Comparison of ENCODE assay signal across 8 cellular contexts in genomic region chr7:55964261-55964801, GRCh38. TPM values are rescaled to one million over a fixed set of nuclear protein-coding genes. Genes with fewer than 3 reads are reported as not detected.
A peak's percentile ranks its signal among the peaks of the same experiment; 100 is the strongest.
DNase-seq lines count a peak whose midpoint lies in the region; ATAC-seq and TF ChIP-seq lines count a peak whose summit lies in the region.

Gene NIPSNAP2 (plus strand): TSS chr7:55964585. CDS start chr7:55964610, 25 bp downstream.

- no peak within 1 kb of the TSS for H3K23ac ChIP-seq in trophoblast cell (ENCODE audit: low read length)

- H3K27me3 ChIP-seq in SJSA1 (replicated peaks) (no peaks in the 10 kb centered on the region), trophoblast cell (ENCODE audit: insufficient read depth, low read length) (no peaks in the 10 kb centered on the region), upper lobe of left lung (no peaks in the 10 kb centered on the region)

- WGBS in trophoblast cell (ENCODE audit: extremely low coverage, insufficient coverage, insufficient read length), result no CpG with 5 or more reads among the region's 70 CpGs
- WGBS in upper lobe of left lung, 2 donors, result 0% methylated on average over 10 to 43 of the region's 70 CpGs

- H3K79me1 ChIP-seq in trophoblast cell (ENCODE audit: low read length), result peaks cover 8% of the 10 kb centered on the region

- TF ChIP-seq CTCF in upper lobe of left lung (IDR thresholded peaks at IDR 0.05), result peak; percentile 83 to 97 (median 96)

- H4K12ac ChIP-seq in trophoblast cell (ENCODE audit: low read depth, low read length), result peak within 1 kb of the TSS; percentile 92

- peak within 1 kb of the TSS; percentile 90 for H2BK120ac ChIP-seq in trophoblast cell (ENCODE audit: insufficient read depth, low read length, poor library complexity)

- no peak for TF ChIP-seq RAD21 in Ishikawa (IDR thresholded peaks at IDR 0.05; ENCODE audit: low read depth)

- no peaks in the 10 kb centered on the region for H3K27me3 Mint-ChIP-seq in activated naive CD8-positive, alpha-beta T cell

- peak within 1 kb of the TSS; percentile 87 for H3K18ac ChIP-seq in trophoblast cell (ENCODE audit: low read length)

- H3K36me3 ChIP-seq in SJSA1 (peaks cover 11% of the 10 kb centered on the region; the same call in 1 of the 2 replicates), trophoblast cell (ENCODE audit: control insufficient read depth in 1 of 2, insufficient read depth in 2 of 2, low read length in 2 of 2) (peaks cover 0 to 4% of the 10 kb centered on the region in 2 experiments), upper lobe of left lung (peaks cover 0 to 15% (median 3%) of the 10 kb centered on the region in 4 donors)

- H4K91ac ChIP-seq in trophoblast cell (ENCODE audit: low read depth, low read length), result peak within 1 kb of the TSS; percentile 97

- H3K4me2 ChIP-seq in trophoblast cell (ENCODE audit: low read length), result peak within 1 kb of the TSS; percentile 75

- H3K27ac ChIP-seq in SJSA1, result peak within 1 kb of the TSS; percentile 93
- H3K27ac ChIP-seq in trophoblast cell (ENCODE audit: low read depth, low read length), result peak within 1 kb of the TSS; percentile 86
- peak within 1 kb of the TSS; percentile 86 to 96 (median 95) for H3K27ac ChIP-seq in upper lobe of left lung

- peak within 1 kb of the TSS; percentile 77 for H3K4ac ChIP-seq in trophoblast cell (ENCODE audit: low read depth, low read length)

- H2AFZ ChIP-seq in trophoblast cell (ENCODE audit: insufficient read depth, low read length, poor library complexity), result peak within 1 kb of the TSS; percentile 80

- H3K14ac ChIP-seq in trophoblast cell (ENCODE audit: low read length), result peak within 1 kb of the TSS; percentile 84

- peak within 1 kb of the TSS; percentile 89 for H3K4me3 Mint-ChIP-seq in activated naive CD8-positive, alpha-beta T cell

- H3K79me2 ChIP-seq in trophoblast cell (ENCODE audit: control insufficient read depth, insufficient read depth, low read length, poor library complexity), result peaks cover 8% of the 10 kb centered on the region

- intact Hi-C loops in Right ventricle myocardium superior (cut with DNase I), result no loop called here

- ATAC-seq in GM21576 (IDR thresholded peaks at IDR 0.05; ENCODE audit: unreplicated experiment) (peak; percentile 68), Right ventricle myocardium superior (ENCODE audit: poor library complexity) (peak; percentile 54), upper lobe of left lung (ENCODE audit: low FRiP score in 2 of 2) (peak; percentile 81 to 94)

- DNase-seq in ELR (ENCODE audit: low read depth), result peak; percentile 69
- DNase-seq in SJSA1 (ENCODE audit: low read depth in 1 of 2, low spot score in 2 of 2), result peak; percentile 31 to 56
- peak; percentile 72 for DNase-seq in Right ventricle myocardium superior
- peak; percentile 31 to 81 for DNase-seq in trophoblast cell
- peak; percentile 56 to 95 for DNase-seq in upper lobe of left lung

- H3K9ac ChIP-seq in trophoblast cell (ENCODE audit: low read length), result peak within 1 kb of the TSS; percentile 93

- TF ChIP-seq EP300 in Ishikawa (IDR thresholded peaks at IDR 0.05; ENCODE audit: borderline replicate concordance) (no peak), upper lobe of left lung (IDR thresholded peaks at IDR 0.05) (no peak)

- H4K8ac ChIP-seq in trophoblast cell (ENCODE audit: low read depth, low read length), result peak within 1 kb of the TSS; percentile 97

- peak within 1 kb of the TSS; percentile 97 for H3K4me3 ChIP-seq in SJSA1
- H3K4me3 ChIP-seq in trophoblast cell (ENCODE audit: low read depth, low read length), result peak within 1 kb of the TSS; percentile 89
- peak within 1 kb of the TSS; percentile 38 to 67 (median 62) for H3K4me3 ChIP-seq in upper lobe of left lung

- no peak within 1 kb of the TSS for H2BK12ac ChIP-seq in trophoblast cell (ENCODE audit: low read length)

- H3K9me3 ChIP-seq in SJSA1 (replicated peaks), result no peaks in the 10 kb centered on the region
- H3K9me3 ChIP-seq in trophoblast cell (ENCODE audit: insufficient read depth, low read depth, low read length), result no peaks in the 10 kb centered on the region
- H3K9me3 ChIP-seq in upper lobe of left lung, result no peaks in the 10 kb centered on the region

- H2BK5ac ChIP-seq in trophoblast cell (ENCODE audit: low read depth, low read length, poor library complexity), result peak within 1 kb of the TSS; percentile 80

- peak within 1 kb of the TSS; percentile 83 for H3K27ac Mint-ChIP-seq in activated naive CD8-positive, alpha-beta T cell

- H3K4me1 Mint-ChIP-seq in activated naive CD8-positive, alpha-beta T cell (ENCODE audit: low read depth), result peaks cover 28% of the 10 kb centered on the region

- no peak within 1 kb of the TSS for H2AK5ac ChIP-seq in trophoblast cell (ENCODE audit: low read length)

- peaks cover 4% of the 10 kb centered on the region for H3K36me3 Mint-ChIP-seq in activated naive CD8-positive, alpha-beta T cell

- peak in 2 of 4 donors; percentile 61 to 70 for TF ChIP-seq POLR2A in upper lobe of left lung (IDR thresholded peaks at IDR 0.05)

- no peaks in the 10 kb centered on the region for H3K9me3 Mint-ChIP-seq in activated naive CD8-positive, alpha-beta T cell (ENCODE audit: low read depth)

- H3K4me1 ChIP-seq in SJSA1 (replicated peaks) (peaks cover 14% of the 10 kb centered on the region), trophoblast cell (ENCODE audit: control insufficient read depth in 1 of 2, insufficient read depth in 2 of 2, low read length in 2 of 2) (peaks cover 0 to 6% of the 10 kb centered on the region in 2 experiments), upper lobe of left lung (peaks cover 20 to 37% (median 21%) of the 10 kb centered on the region in 4 donors)

TF ChIP-seq in Ishikawa, 13 proteins besides CTCF, POLR2A, EP300 and RAD21:
- TF ChIP-seq, protein P1, sequence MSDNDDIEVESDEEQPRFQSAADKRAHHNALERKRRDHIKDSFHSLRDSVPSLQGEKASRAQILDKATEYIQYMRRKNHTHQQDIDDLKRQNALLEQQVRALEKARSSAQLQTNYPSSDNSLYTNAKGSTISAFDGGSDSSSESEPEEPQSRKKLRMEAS (IDR thresholded peaks at IDR 0.05), result peak; percentile 64
- TF ChIP-seq EGR1 (IDR thresholded peaks at IDR 0.05) (no peak), ZBTB7A (IDR thresholded peaks at IDR 0.05; ENCODE audit: low read depth) (peak; percentile 53; the same call in 1 of the 2 replicates), TEAD4 (IDR thresholded peaks at IDR 0.05) (no peak), YY1 (IDR thresholded peaks at IDR 0.05; ENCODE audit: low read depth) (peak; percentile 78)

RNA-seq across cellular contexts. Expression of gene NIPSNAP2, which starts in this region (rescaled TPM):
- total RNA-seq in SJSA1 (2014; rRNA removed; shearing (Covaris generic)), result 49.5 and 62.4 TPM in 2 replicates
- total RNA-seq in Right ventricle myocardium superior (334 TPM), upper lobe of left lung (10 to 100 TPM; 30.2 to 95.2 (median 64.6) TPM)
- 43.8 and 46.2 TPM in 2 replicates for polyA plus RNA-seq in trophoblast cell (2013)

Comparison
In these comparisons a context has a peak if more than half of its experiments do, and no peak if none do; other contexts are left out.
1. Peak in every context shown above with its lines: DNase-seq, ATAC-seq, H3K4me3 ChIP-seq and H3K27ac ChIP-seq.